Comparison of ENCODE assay signal across 20 cellular contexts in genomic region chrX:101220881-101221280, GRCh38. TPM values are rescaled to one million over a fixed set of nuclear protein-coding genes. Genes with fewer than 3 reads are reported as not detected.
DNase-seq lines count a peak whose midpoint lies in the region; ATAC-seq and TF ChIP-seq lines count a peak whose summit lies in the region.
"Had no signal": no experiment of that assay in that cellular context is flagged by ENCODE, and none has a peak within 500 bp of the region (broad histone marks: within the 10 kb centered on the region; RNA-seq: fewer than 3 reads in every experiment).

No MANE protein-coding gene starts in this region.

- H3K27ac Mint-ChIP-seq in nephron progenitor cell = no peak overlapping the region

- WGBS in heart right ventricle, 2 donors = 38 to 57% methylated on average over 4 of the region's 4 CpGs
- 50% methylated on average over 3 of the region's 4 CpGs for WGBS in mammary epithelial cell (ENCODE audit: low coverage, missing lambda C conversion rate)

- H3K27me3 ChIP-seq in cardiac muscle cell (no peaks in the 10 kb centered on the region), heart right ventricle (peaks cover 0 to 48% (median 0%) of the 10 kb centered on the region in 7 donors), mammary epithelial cell (ENCODE audit: insufficient read depth, low read length) (peaks cover 4% of the 10 kb centered on the region)
- H3K27me3 ChIP-seq: gastroesophageal sphincter, vagina had no signal

- no peak overlapping the region for H2AFZ ChIP-seq in mammary epithelial cell (ENCODE audit: low read depth, low read length)

- ATAC-seq in heart right ventricle (no peak), HG03571 (IDR thresholded peaks at IDR 0.05; ENCODE audit: unreplicated experiment) (no peak)
- no peak for ATAC-seq in activated CD4-positive, CD25-positive, alpha-beta regulatory T cell treated with anti-CD3 and anti-CD28 coated beads, Interleukin-2, amount 50 U/mL, for 24 hours
- ATAC-seq: gastroesophageal sphincter, left ventricle myocardium superior had no signal

- TF ChIP-seq CTCF in cardiac muscle cell (IDR thresholded peaks at IDR 0.05; ENCODE audit: low read depth, low read length) (no peak), heart right ventricle (IDR thresholded peaks at IDR 0.05) (no peak), nephron progenitor cell (IDR thresholded peaks at IDR 0.05) (no peak), mammary epithelial cell (conservative IDR thresholded peaks at IDR 0.05 in 1 of 2, IDR thresholded peaks at IDR 0.05 in 1 of 2; ENCODE audit: extremely low read depth in 1 of 2, insufficient read depth in 1 of 2, low read depth in 1 of 2, low read length in 2 of 2) (no peak)

- peaks cover 6% of the 10 kb centered on the region for H3K27me3 Mint-ChIP-seq in nephron progenitor cell (ENCODE audit: low read depth, poor library complexity)

- H3K36me3 Mint-ChIP-seq in nephron progenitor cell (ENCODE audit: low read depth) = no peaks in the 10 kb centered on the region
- H3K36me3 Mint-ChIP-seq: naive B cell had no signal

- H4K20me1 ChIP-seq in mammary epithelial cell (ENCODE audit: insufficient read depth, low read length) = no peaks in the 10 kb centered on the region

- H3K4me1 ChIP-seq in cardiac muscle cell (ENCODE audit: low read depth) (no peaks in the 10 kb centered on the region), heart right ventricle (no peaks in the 10 kb centered on the region), mammary epithelial cell (ENCODE audit: insufficient read depth, low read length) (no peaks in the 10 kb centered on the region)
- H3K4me1 ChIP-seq: Caco-2, gastroesophageal sphincter, vagina had no signal

- H3K27ac ChIP-seq in cardiac muscle cell = peak overlapping the region; percentile 28
- no peak overlapping the region for H3K27ac ChIP-seq in heart right ventricle
- H3K27ac ChIP-seq in angular gyrus (ENCODE audit: low read depth, low read length) = peak overlapping the region; percentile 40
- no peak overlapping the region for H3K27ac ChIP-seq in mammary epithelial cell (ENCODE audit: insufficient read depth, low read depth, low read length)
- H3K27ac ChIP-seq: epithelial cell of prostate, gastroesophageal sphincter, vagina had no signal

- BruUV-seq in mammary epithelial cell (replicated peaks; lab: Mats Ljungman, UMichigan) = no TSS peak

- no peak overlapping the region for H3K4me2 ChIP-seq in mammary epithelial cell (ENCODE audit: insufficient read depth, low read depth, low read length)

- no peak overlapping the region for H3K9ac ChIP-seq in mammary epithelial cell (ENCODE audit: insufficient read depth, low read length)

- H3K9me3 ChIP-seq in cardiac muscle cell (ENCODE audit: low read depth) = no peaks in the 10 kb centered on the region
- H3K9me3 ChIP-seq in heart right ventricle = no peaks in the 10 kb centered on the region
- no peaks in the 10 kb centered on the region for H3K9me3 ChIP-seq in mammary epithelial cell (replicated peaks; ENCODE audit: insufficient read depth, low read length)
- H3K9me3 ChIP-seq: Caco-2, gastroesophageal sphincter, vagina had no signal

- H3K4me3 Mint-ChIP-seq in nephron progenitor cell = peak overlapping the region; percentile 61

- H3K79me2 ChIP-seq in mammary epithelial cell (ENCODE audit: insufficient read depth, low read length) = no peaks in the 10 kb centered on the region

- DNase-seq in cardiac muscle cell (ENCODE audit: low read depth in 1 of 2, low spot score in 1 of 2) (no peak), heart right ventricle (no peak), nephron progenitor cell (no peak), mammary epithelial cell (no peak), kidney tubule cell (ENCODE audit: low spot score) (no peak)
- DNase-seq: activated gamma-delta T cell, Caco-2, cortex of kidney, left ventricle myocardium superior, naive B cell, NCI-H1436, NCI-H446, Right ventricle myocardium superior, T-helper 2 cell had no signal

- peaks cover 19% of the 10 kb centered on the region for H3K4me1 Mint-ChIP-seq in nephron progenitor cell

- H3K4me3 ChIP-seq in cardiac muscle cell (no peak overlapping the region), heart right ventricle (no peak overlapping the region), mammary epithelial cell (replicated peaks in 1 of 3; ENCODE audit: insufficient read depth in 1 of 3, low read depth in 2 of 3, low read length in 3 of 3) (no peak overlapping the region)
- H3K4me3 ChIP-seq: gastroesophageal sphincter had no signal

- H3K36me3 ChIP-seq in cardiac muscle cell = no peaks in the 10 kb centered on the region
- H3K36me3 ChIP-seq in heart right ventricle = no peaks in the 10 kb centered on the region
- H3K36me3 ChIP-seq in mammary epithelial cell (ENCODE audit: insufficient read depth, low read length) = no peaks in the 10 kb centered on the region
- H3K36me3 ChIP-seq: gastroesophageal sphincter, vagina had no signal

- in situ Hi-C loops in mammary epithelial cell (cut with MboI; ENCODE audit: low sequenced_read_pairs in 2 of 2) = no loop called here

- dilution Hi-C loops in mammary epithelial cell (cut with HindIII; ENCODE audit: low sequenced_read_pairs) = no loop called here

- CTCF ChIA-PET in mammary epithelial cell (lab: Charles Lee; ENCODE audit: low non-redundant PET) = no interaction called here

- intact Hi-C loops in heart right ventricle (cut with DNase I) (no loop called here), mammary epithelial cell (cut with micrococcal nuclease) (no loop called here)

- peaks cover 42% of the 10 kb centered on the region for H3K9me3 Mint-ChIP-seq in nephron progenitor cell

RNA-seq across cellular contexts. Expression of gene DRP2, which starts 1.3 kb away (rescaled TPM):
- total RNA-seq in cardiac muscle cell = 1.1 and 1.3 TPM in 2 replicates
- 0.20 and 0.31 TPM in 2 replicates for polyA plus RNA-seq in cardiac muscle cell
- total RNA-seq in heart right ventricle = under 1 TPM in 5 of 10 donors, not detected in 5; 0.04 to 0.24 (median 0.09) TPM
- under 1 TPM; 0.01 to 0.07 TPM for polyA plus RNA-seq in heart right ventricle
- total RNA-seq in mammary epithelial cell = under 1 TPM in 1 of 2 donors, not detected in 1; 0.14 TPM
- polyA plus RNA-seq in mammary epithelial cell = 0.06 TPM
- not detected for polyA minus RNA-seq in mammary epithelial cell

Comparison
In these comparisons a context has a peak if more than half of its experiments do, and no peak if none do; other contexts are left out.
1. H3K27ac ChIP-seq: peak in cardiac muscle cell (single experiment) and angular gyrus (single experiment); none in heart right ventricle (0 of 10) and mammary epithelial cell (single experiment).